Comparison of ENCODE assay signal across 10 cellular contexts in the genomic region with DNA sequence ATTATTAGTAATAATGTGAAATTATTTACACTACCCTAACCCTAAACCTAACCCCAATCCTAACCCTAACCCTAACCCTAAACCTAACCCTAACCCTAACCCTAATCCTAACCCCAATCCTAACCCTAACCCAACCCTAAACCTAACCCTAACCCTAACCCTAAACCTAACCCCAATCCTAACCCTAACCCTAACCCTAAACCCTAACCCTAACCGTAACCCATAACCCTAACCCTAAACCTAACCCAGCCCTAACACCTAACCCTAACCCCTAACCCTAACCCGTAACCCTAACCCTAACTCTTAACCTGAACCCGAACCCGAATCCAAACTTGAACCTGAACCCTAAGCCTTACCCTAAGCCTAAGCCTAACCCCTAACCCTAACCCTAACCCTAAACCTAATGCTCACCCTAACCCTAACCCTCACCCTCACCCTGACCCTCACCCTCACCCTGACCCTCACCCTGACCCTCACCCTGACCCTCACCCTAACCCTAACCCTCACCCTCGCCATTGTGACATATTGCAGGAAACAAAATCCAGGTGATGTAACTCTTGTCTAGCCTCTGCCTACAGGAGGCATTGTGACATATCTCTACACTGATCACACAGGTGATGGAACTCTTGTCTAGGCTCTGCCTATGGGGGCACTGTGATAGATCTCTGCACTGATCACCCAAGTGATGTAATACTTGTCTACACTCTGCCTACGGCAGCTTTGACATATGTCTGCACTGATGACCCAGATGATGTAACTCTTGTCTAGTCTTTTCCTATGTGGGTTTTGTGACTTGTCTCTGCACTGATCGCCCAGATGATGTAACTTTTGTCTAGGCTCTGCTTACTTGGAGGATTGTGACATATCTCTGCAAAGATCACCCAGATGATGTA. TPM values are rescaled to one million over a fixed set of nuclear protein-coding genes. Genes with fewer than 3 reads are reported as not detected.
DNase-seq lines count a peak whose midpoint lies in the region; ATAC-seq and TF ChIP-seq lines count a peak whose summit lies in the region.
"Not testable (repeated sequence)": the region's sequence is repeated elsewhere in the genome, so short reads cannot be mapped to it uniquely, and the experiment has no call there.
"Had no signal": no experiment of that assay in that cellular context is flagged by ENCODE, and none has a peak within 500 bp of the region (broad histone marks: within the 10 kb centered on the region; RNA-seq: fewer than 3 reads in every experiment).

No MANE protein-coding gene starts in this region.

- H3K9me3 Mint-ChIP-seq in activated T-cell treated with anti-CD3 and anti-CD28 coated beads, Interleukin-2, amount 50 U/mL, for 72 hours = peaks cover 19 to 25% of the 10 kb centered on the region in 2 donors
- peaks cover 15 to 36% (median 28%) of the 10 kb centered on the region in 11 donors for H3K9me3 Mint-ChIP-seq in naive thymus-derived CD4-positive, alpha-beta T cell

- H3K36me3 ChIP-seq in HEK293 (ENCODE audit: control insufficient read depth in 2 of 2, insufficient read depth in 1 of 2, low read length in 2 of 2); brain microvascular endothelial cell (replicated peaks); naive thymus-derived CD4-positive, alpha-beta T cell (ENCODE audit: control insufficient read depth in 2 of 3, insufficient read depth in 3 of 3, low read length in 3 of 3): not testable (repeated sequence)

- peak; percentile 43 for DNase-seq in EL
- peak; percentile 21 for DNase-seq in RKO (ENCODE audit: low spot score)
- peak; percentile 4 to 21 for DNase-seq in activated T-cell treated with anti-CD3 and anti-CD28 coated beads, Interleukin-2, amount 50 U/mL, for 72 hours
- peak; percentile 5 for DNase-seq in brain microvascular endothelial cell
- DNase-seq in fibroblast of mammary gland (ENCODE audit: low read depth) = peak; percentile 26
- peak in 1 of 9 donors; percentile 41 for DNase-seq in naive thymus-derived CD4-positive, alpha-beta T cell

- in situ Hi-C loops in brain microvascular endothelial cell (cut with HindIII; ENCODE audit: low pct_ligation_motif_present, low sequenced_read_pairs) = not testable (repeated sequence)

- POLR2A ChIA-PET in HEK293 (lab: Yijun Ruan, JAX); naive thymus-derived CD4-positive, alpha-beta T cell (lab: Charles Lee): not testable (repeated sequence)

- not testable (repeated sequence) for H3K27ac Mint-ChIP-seq in activated T-cell treated with anti-CD3 and anti-CD28 coated beads, Interleukin-2, amount 50 U/mL, for 72 hours; naive thymus-derived CD4-positive, alpha-beta T cell

- H3K4me3 Mint-ChIP-seq in activated T-cell treated with anti-CD3 and anti-CD28 coated beads, Interleukin-2, amount 50 U/mL, for 72 hours; naive thymus-derived CD4-positive, alpha-beta T cell: not testable (repeated sequence)

- H3K4me3 ChIP-seq in HEK293 (ENCODE audit: low read depth, low read length); brain microvascular endothelial cell (ENCODE audit: low read depth, low read length); fibroblast of mammary gland (ENCODE audit: control insufficient read depth, low read depth, low read length); naive thymus-derived CD4-positive, alpha-beta T cell (ENCODE audit: low read length): not testable (repeated sequence)

- H3K27ac ChIP-seq in HEK293 (ENCODE audit: extremely low read depth, low read depth, low read length); brain microvascular endothelial cell; naive thymus-derived CD4-positive, alpha-beta T cell (ENCODE audit: low read depth, low read length): not testable (repeated sequence)

- not testable (repeated sequence) for H3K27me3 ChIP-seq in brain microvascular endothelial cell (replicated peaks); naive thymus-derived CD4-positive, alpha-beta T cell (ENCODE audit: control insufficient read depth in 2 of 2, insufficient read depth in 2 of 2, low read length in 2 of 2)

- not testable (repeated sequence) for H3K4me1 ChIP-seq in HEK293 (ENCODE audit: control insufficient read depth, insufficient read depth, low read length); naive thymus-derived CD4-positive, alpha-beta T cell (ENCODE audit: control insufficient read depth in 2 of 2, insufficient read depth in 2 of 2, low read length in 2 of 2)

- peak; percentile 53 to 76 for ATAC-seq in activated T-cell treated with anti-CD3 and anti-CD28 coated beads, Interleukin-2, amount 50 U/mL, for 72 hours (replicated peaks in 1 of 2)
- ATAC-seq in naive thymus-derived CD4-positive, alpha-beta T cell = peak; percentile 1

- peaks cover 27% of the 10 kb centered on the region for H3K4me1 Mint-ChIP-seq in activated T-cell treated with anti-CD3 and anti-CD28 coated beads, Interleukin-2, amount 50 U/mL, for 72 hours (ENCODE audit: low read depth)
- H3K4me1 Mint-ChIP-seq in naive thymus-derived CD4-positive, alpha-beta T cell = not testable (repeated sequence)

- peaks cover 12% of the 10 kb centered on the region for H3K27me3 Mint-ChIP-seq in activated T-cell treated with anti-CD3 and anti-CD28 coated beads, Interleukin-2, amount 50 U/mL, for 72 hours (ENCODE audit: low read depth)
- peaks cover 0 to 17% (median 9%) of the 10 kb centered on the region in 5 donors for H3K27me3 Mint-ChIP-seq in naive thymus-derived CD4-positive, alpha-beta T cell

- H3K36me3 Mint-ChIP-seq in activated T-cell treated with anti-CD3 and anti-CD28 coated beads, Interleukin-2, amount 50 U/mL, for 72 hours (ENCODE audit: insufficient read depth in 2 of 2) = peaks cover 13 to 23% of the 10 kb centered on the region in 2 donors
- H3K36me3 Mint-ChIP-seq in naive thymus-derived CD4-positive, alpha-beta T cell = peaks cover 0 to 26% (median 0%) of the 10 kb centered on the region in 5 donors

- not testable (repeated sequence) for H3K9me3 ChIP-seq in HEK293 (ENCODE audit: control insufficient read depth, insufficient read depth, low read depth, low read length); naive thymus-derived CD4-positive, alpha-beta T cell (ENCODE audit: control insufficient read depth in 2 of 3, low read length in 3 of 3)

- not testable (repeated sequence) for TF ChIP-seq CTCF in HEK293 (tag by site-specific recombination; IDR thresholded peaks at IDR 0.05); brain microvascular endothelial cell (IDR thresholded peaks at IDR 0.05; ENCODE audit: low read depth, low read length, missing control alignments); fibroblast of mammary gland (conservative IDR thresholded peaks at IDR 0.05; ENCODE audit: control insufficient read depth, insufficient read depth, low read depth, low read length)

- CTCF ChIA-PET in HEK293 (lab: Yijun Ruan, JAX); naive thymus-derived CD4-positive, alpha-beta T cell (lab: Charles Lee): not testable (repeated sequence)

- intact Hi-C loops in naive thymus-derived CD4-positive, alpha-beta T cell (cut with micrococcal nuclease) = loop anchor here in 1 of 2 donors (5.0 kb wide), 1 partner anchor 372 kb away; no protein-coding TSS in a partner anchor

TF ChIP-seq in HEK293, 187 proteins besides CTCF, POLR2A, EP300 and RAD21 (continues in another document):
- TF ChIP-seq, protein P1, sequence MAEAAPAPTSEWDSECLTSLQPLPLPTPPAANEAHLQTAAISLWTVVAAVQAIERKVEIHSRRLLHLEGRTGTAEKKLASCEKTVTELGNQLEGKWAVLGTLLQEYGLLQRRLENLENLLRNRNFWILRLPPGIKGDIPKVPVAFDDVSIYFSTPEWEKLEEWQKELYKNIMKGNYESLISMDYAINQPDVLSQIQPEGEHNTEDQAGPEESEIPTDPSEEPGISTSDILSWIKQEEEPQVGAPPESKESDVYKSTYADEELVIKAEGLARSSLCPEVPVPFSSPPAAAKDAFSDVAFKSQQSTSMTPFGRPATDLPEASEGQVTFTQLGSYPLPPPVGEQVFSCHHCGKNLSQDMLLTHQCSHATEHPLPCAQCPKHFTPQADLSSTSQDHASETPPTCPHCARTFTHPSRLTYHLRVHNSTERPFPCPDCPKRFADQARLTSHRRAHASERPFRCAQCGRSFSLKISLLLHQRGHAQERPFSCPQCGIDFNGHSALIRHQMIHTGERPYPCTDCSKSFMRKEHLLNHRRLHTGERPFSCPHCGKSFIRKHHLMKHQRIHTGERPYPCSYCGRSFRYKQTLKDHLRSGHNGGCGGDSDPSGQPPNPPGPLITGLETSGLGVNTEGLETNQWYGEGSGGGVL (tag by site-specific recombination; IDR thresholded peaks at IDR 0.05) = peak; percentile 55; the same call in 1 of the 2 replicates
- TF ChIP-seq, protein P2, sequence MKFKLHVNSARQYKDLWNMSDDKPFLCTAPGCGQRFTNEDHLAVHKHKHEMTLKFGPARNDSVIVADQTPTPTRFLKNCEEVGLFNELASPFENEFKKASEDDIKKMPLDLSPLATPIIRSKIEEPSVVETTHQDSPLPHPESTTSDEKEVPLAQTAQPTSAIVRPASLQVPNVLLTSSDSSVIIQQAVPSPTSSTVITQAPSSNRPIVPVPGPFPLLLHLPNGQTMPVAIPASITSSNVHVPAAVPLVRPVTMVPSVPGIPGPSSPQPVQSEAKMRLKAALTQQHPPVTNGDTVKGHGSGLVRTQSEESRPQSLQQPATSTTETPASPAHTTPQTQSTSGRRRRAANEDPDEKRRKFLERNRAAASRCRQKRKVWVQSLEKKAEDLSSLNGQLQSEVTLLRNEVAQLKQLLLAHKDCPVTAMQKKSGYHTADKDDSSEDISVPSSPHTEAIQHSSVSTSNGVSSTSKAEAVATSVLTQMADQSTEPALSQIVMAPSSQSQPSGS (tag by site-specific recombination; IDR thresholded peaks at IDR 0.05; ENCODE audit: low read depth) = peak; percentile 65

RNA-seq across cellular contexts. Expression of a gene that starts 53.0 kb away (rescaled TPM):
- total RNA-seq in activated T-cell treated with anti-CD3 and anti-CD28 coated beads, Interleukin-2, amount 50 U/mL, for 72 hours = 10 to 100 TPM; 65.1 to 80.4 TPM
- total RNA-seq in naive thymus-derived CD4-positive, alpha-beta T cell = 10 to 100 TPM; 39.2 to 70.6 (median 43.5) TPM
- 10 to 100 TPM; 34.0 to 54.6 TPM for polyA plus RNA-seq in naive thymus-derived CD4-positive, alpha-beta T cell

RNA-seq across cellular contexts. Expression of a gene that starts 56.0 kb away (rescaled TPM):
- not detected for total RNA-seq in activated T-cell treated with anti-CD3 and anti-CD28 coated beads, Interleukin-2, amount 50 U/mL, for 72 hours
- not detected for total RNA-seq in naive thymus-derived CD4-positive, alpha-beta T cell
- not detected for polyA plus RNA-seq in naive thymus-derived CD4-positive, alpha-beta T cell
- total RNA-seq: PC-9, Right ventricle myocardium inferior had no signal
- polyA plus RNA-seq: AG04450 had no signal
